22 cellular contexts compared by ENCODE assay signal in genomic region chr5:150599281-150599680, GRCh38. TPM values are rescaled to one million over a fixed set of nuclear protein-coding genes. Genes with fewer than 3 reads are reported as not detected.
DNase-seq lines count a peak whose midpoint lies in the region; ATAC-seq and TF ChIP-seq lines count a peak whose summit lies in the region.
"Had no signal": no experiment of that assay in that cellular context is flagged by ENCODE, and none has a peak within 500 bp of the region (broad histone marks: within the 10 kb centered on the region; RNA-seq: fewer than 3 reads in every experiment).

No MANE protein-coding gene starts in this region.

- H3K23ac ChIP-seq in IMR-90 (ENCODE audit: low read depth, low read length) (no peak overlapping the region), mesenchymal stem cell (ENCODE audit: low read length in 2 of 2) (no peak overlapping the region)

- 0 out of 2 replicates have a peak overlapping the region, but pooled peaks have one; percentile 11 for H4K91ac ChIP-seq in IMR-90 (ENCODE audit: insufficient read depth, low read depth, low read length)
- no peak overlapping the region for H4K91ac ChIP-seq in mesenchymal stem cell (ENCODE audit: low read length)

- H2BK5ac ChIP-seq in IMR-90 (ENCODE audit: low read depth, low read length, poor library complexity, severe bottlenecking) = no peak overlapping the region
- H2BK5ac ChIP-seq in mesenchymal stem cell (ENCODE audit: low read depth, low read length, poor library complexity, severe bottlenecking) = no peak overlapping the region

- dilution Hi-C loops in IMR-90 (cut with HindIII; ENCODE audit: low sequenced_read_pairs, unreplicated experiment) = no loop called here

- H3K9ac ChIP-seq in IMR-90 (ENCODE audit: low read depth, low read length) (no peak overlapping the region), mesenchymal stem cell (ENCODE audit: low read length) (no peak overlapping the region), stomach smooth muscle (ENCODE audit: low read length in 2 of 2) (no peak overlapping the region)
- H3K9ac ChIP-seq: parathyroid adenoma had no signal

- no peaks in the 10 kb centered on the region for H3K9me3 ChIP-seq in IMR-90 (ENCODE audit: control insufficient read depth, insufficient read depth, low read length)
- H3K9me3 ChIP-seq in mesenchymal stem cell (ENCODE audit: control insufficient read depth, low read length) = no peaks in the 10 kb centered on the region
- no peaks in the 10 kb centered on the region for H3K9me3 ChIP-seq in stomach smooth muscle (ENCODE audit: control insufficient read depth in 2 of 2, low read length in 2 of 2)
- no peaks in the 10 kb centered on the region for H3K9me3 ChIP-seq in CD4-positive, alpha-beta T cell (ENCODE audit: control insufficient read depth, low read length)
- H3K9me3 ChIP-seq: gastroesophageal sphincter had no signal

- no TSS peak for BruUV-seq in IMR-90 (replicated peaks; lab: Mats Ljungman, UMichigan)

- TF ChIP-seq RAD21 in IMR-90 (IDR thresholded peaks at IDR 0.05; ENCODE audit: low read length) = no peak

- no peaks in the 10 kb centered on the region for H3K9me1 ChIP-seq in IMR-90 (ENCODE audit: insufficient read depth, low read length)

- H3K4me2 ChIP-seq in IMR-90 (ENCODE audit: low read depth, low read length) (no peak overlapping the region), mesenchymal stem cell (ENCODE audit: low read length, poor library complexity, severe bottlenecking) (no peak overlapping the region)

- no peaks in the 10 kb centered on the region for H3K36me3 Mint-ChIP-seq in activated CD8-positive, alpha-beta T cell treated with anti-CD3 and anti-CD28 coated beads, Interleukin-2, amount 10 ng/mL, durations not matched to agents 7 days and 5 days (ENCODE audit: low read depth)
- no peaks in the 10 kb centered on the region for H3K36me3 Mint-ChIP-seq in CD4-positive, alpha-beta T cell (ENCODE audit: low read depth)
- H3K36me3 Mint-ChIP-seq: activated naive CD8-positive, alpha-beta T cell; CD4-positive, alpha-beta memory T cell; memory B cell; naive B cell had no signal

- H3K56ac ChIP-seq in IMR-90 (ENCODE audit: extremely low read depth, insufficient read depth, low read length) = no peak overlapping the region

- H3K27me3 ChIP-seq in IMR-90 (ENCODE audit: control insufficient read depth, insufficient read depth, low read length) (no peaks in the 10 kb centered on the region; the same call in 1 of the 2 replicates), mesenchymal stem cell (ENCODE audit: control insufficient read depth in 1 of 2, insufficient read depth in 1 of 2, low read length in 2 of 2) (peaks cover 0 to 30% of the 10 kb centered on the region in 2 experiments), stomach smooth muscle (ENCODE audit: control insufficient read depth in 1 of 2, insufficient read depth in 2 of 2, low read length in 2 of 2) (no peaks in the 10 kb centered on the region)
- H3K27me3 ChIP-seq in CD4-positive, alpha-beta T cell (ENCODE audit: control insufficient read depth, insufficient read depth, low read length) = no peaks in the 10 kb centered on the region
- H3K27me3 ChIP-seq: gastroesophageal sphincter had no signal

- H3K4me3 Mint-ChIP-seq in activated CD8-positive, alpha-beta T cell treated with anti-CD3 and anti-CD28 coated beads, Interleukin-2, amount 10 ng/mL, durations not matched to agents 7 days and 5 days = no peak overlapping the region
- H3K4me3 Mint-ChIP-seq in CD4-positive, alpha-beta T cell = no peak overlapping the region
- H3K4me3 Mint-ChIP-seq: activated CD4-positive, alpha-beta T cell treated with anti-CD3 and anti-CD28 coated beads for 36 hours; activated naive CD8-positive, alpha-beta T cell; CD4-positive, alpha-beta memory T cell; memory B cell; naive B cell had no signal

- H3K4me1 ChIP-seq in IMR-90 (ENCODE audit: control insufficient read depth, insufficient read depth, low read length) (peaks cover 7% of the 10 kb centered on the region), mesenchymal stem cell (ENCODE audit: control insufficient read depth, insufficient read depth, low read depth, low read length) (peaks cover 13% of the 10 kb centered on the region), stomach smooth muscle (ENCODE audit: control insufficient read depth, insufficient read depth, low read length) (peaks cover 37% of the 10 kb centered on the region)
- H3K4me1 ChIP-seq: parathyroid adenoma had no signal

- no peak for TF ChIP-seq CTCF in IMR-90 (conservative IDR thresholded peaks at IDR 0.05; ENCODE audit: low read depth, low read length)
- TF ChIP-seq CTCF in coronary artery (IDR thresholded peaks at IDR 0.05) = no peak
- no peak for TF ChIP-seq CTCF in CD4-positive, alpha-beta T cell (IDR thresholded peaks at IDR 0.05)

- H3K4me3 ChIP-seq in IMR-90 (ENCODE audit: insufficient read depth, low read depth, low read length) = no peak overlapping the region
- no peak overlapping the region for H3K4me3 ChIP-seq in coronary artery
- no peak overlapping the region for H3K4me3 ChIP-seq in mesenchymal stem cell (ENCODE audit: insufficient read depth in 1 of 2, low read depth in 1 of 2, low read length in 2 of 2)
- H3K4me3 ChIP-seq in stomach smooth muscle (ENCODE audit: low read length in 2 of 2) = no peak overlapping the region
- H3K4me3 ChIP-seq: gastroesophageal sphincter had no signal

- no peak for ATAC-seq in IMR-90 (ENCODE audit: low read depth)
- no peak for ATAC-seq in activated CD8-positive, alpha-beta T cell treated with anti-CD3 and anti-CD28 coated beads, Interleukin-2, amount 10 ng/mL, durations not matched to agents 7 days and 5 days
- ATAC-seq in GM18873 (IDR thresholded peaks at IDR 0.05; ENCODE audit: low FRiP score, unreplicated experiment) = no peak
- ATAC-seq in CD4-positive, alpha-beta T cell (ENCODE audit: poor library complexity) = no peak
- ATAC-seq: activated CD4-positive, alpha-beta T cell treated with anti-CD3 and anti-CD28 coated beads for 36 hours had no signal

- H4K5ac ChIP-seq in IMR-90 (ENCODE audit: low read depth, low read length) = no peak overlapping the region

- H3K14ac ChIP-seq in IMR-90 (replicated peaks; ENCODE audit: low read depth, low read length) (no peak overlapping the region), mesenchymal stem cell (ENCODE audit: low read length in 2 of 2) (no peak overlapping the region)

- H2BK15ac ChIP-seq in IMR-90 (ENCODE audit: low read depth, low read length) = no peak overlapping the region
- no peak overlapping the region for H2BK15ac ChIP-seq in mesenchymal stem cell (ENCODE audit: low read depth, poor library complexity, severe bottlenecking)

- TF ChIP-seq POLR2A in IMR-90 (IDR thresholded peaks at IDR 0.05; ENCODE audit: low read depth, low read length) = no peak

- H3K18ac ChIP-seq in IMR-90 (ENCODE audit: low read depth, low read length) (no peak overlapping the region), mesenchymal stem cell (ENCODE audit: low read depth in 1 of 2, low read length in 2 of 2) (no peak overlapping the region)

- no peak overlapping the region for H2BK12ac ChIP-seq in mesenchymal stem cell (ENCODE audit: low read length in 2 of 2)

- H2AK9ac ChIP-seq in IMR-90 (replicated peaks; ENCODE audit: low read depth, low read length, poor library complexity) = no peak overlapping the region

- 83% methylated on average over 2 of the region's 5 CpGs; no CpG with 5 or more reads in 1 of the 2 experiments for WGBS in IMR-90 (ENCODE audit: extremely low coverage in 2 of 2, insufficient read length in 1 of 2), 2 experiments
- WGBS in mesenchymal stem cell = 89% methylated on average over 5 of the region's 5 CpGs

- intact Hi-C loops in IMR-90 (cut with micrococcal nuclease) = no loop called here
- intact Hi-C loops in CD4-positive, alpha-beta T cell (cut with DNase I, micrococcal nuclease) = no loop called here

- no peak overlapping the region for H3K27ac ChIP-seq in IMR-90 (ENCODE audit: insufficient read depth, low read length)
- H3K27ac ChIP-seq in coronary artery = peak overlapping the region; percentile 93
- H3K27ac ChIP-seq in mesenchymal stem cell (ENCODE audit: low read length, poor library complexity, severe bottlenecking) = no peak overlapping the region
- peak overlapping the region; percentile 46 for H3K27ac ChIP-seq in stomach smooth muscle (ENCODE audit: low read length)
- no peak overlapping the region for H3K27ac ChIP-seq in CD4-positive, alpha-beta T cell (ENCODE audit: low read depth, low read length)
- H3K27ac ChIP-seq: parathyroid adenoma had no signal

- H4K8ac ChIP-seq in IMR-90 (ENCODE audit: low read depth in 2 of 2, low read length in 2 of 2) (no peak overlapping the region), mesenchymal stem cell (ENCODE audit: low read length) (no peak overlapping the region)

- no peaks in the 10 kb centered on the region for H3K4me1 Mint-ChIP-seq in activated CD8-positive, alpha-beta T cell treated with anti-CD3 and anti-CD28 coated beads, Interleukin-2, amount 10 ng/mL, durations not matched to agents 7 days and 5 days (ENCODE audit: low read depth)
- no peaks in the 10 kb centered on the region for H3K4me1 Mint-ChIP-seq in CD4-positive, alpha-beta T cell (ENCODE audit: low read depth)
- H3K4me1 Mint-ChIP-seq: activated CD4-positive, alpha-beta T cell treated with anti-CD3 and anti-CD28 coated beads for 36 hours; CD4-positive, alpha-beta memory T cell had no signal

- H3K79me1 ChIP-seq in IMR-90 (ENCODE audit: low read depth in 1 of 2, low read length in 2 of 2) = no peaks in the 10 kb centered on the region
- H3K79me1 ChIP-seq in mesenchymal stem cell (replicated peaks; ENCODE audit: low read length, poor library complexity, severe bottlenecking) = no peaks in the 10 kb centered on the region

- POLR2A ChIA-PET in IMR-90 (lab: Charles Lee; ENCODE audit: unreplicated experiment) = no interaction called here
- POLR2A ChIA-PET in activated CD8-positive, alpha-beta T cell treated with anti-CD3 and anti-CD28 coated beads, Interleukin-2, amount 10 ng/mL, durations not matched to agents 7 days and 5 days (lab: Charles Lee) = no interaction called here
- POLR2A ChIA-PET in CD4-positive, alpha-beta T cell (lab: Charles Lee) = no interaction called here

- H2BK120ac ChIP-seq in IMR-90 (ENCODE audit: low read depth, low read length) (no peak overlapping the region), mesenchymal stem cell (ENCODE audit: low read depth, low read length) (no peak overlapping the region)

- H4K20me1 ChIP-seq in IMR-90 (ENCODE audit: insufficient read depth, low read length) = no peaks in the 10 kb centered on the region

- H3K36me3 ChIP-seq in IMR-90 (ENCODE audit: control insufficient read depth, insufficient read depth, low read length) (no peaks in the 10 kb centered on the region), mesenchymal stem cell (ENCODE audit: control insufficient read depth in 1 of 2, insufficient read depth in 2 of 2, low read depth in 1 of 2, low read length in 2 of 2) (no peaks in the 10 kb centered on the region), stomach smooth muscle (ENCODE audit: control insufficient read depth in 2 of 2, insufficient read depth in 2 of 2, low read length in 2 of 2) (no peaks in the 10 kb centered on the region)
- H3K36me3 ChIP-seq: gastroesophageal sphincter had no signal

- H3K27ac Mint-ChIP-seq in activated CD8-positive, alpha-beta T cell treated with anti-CD3 and anti-CD28 coated beads, Interleukin-2, amount 10 ng/mL, durations not matched to agents 7 days and 5 days = no peak overlapping the region
- no peak overlapping the region for H3K27ac Mint-ChIP-seq in CD4-positive, alpha-beta T cell
- H3K27ac Mint-ChIP-seq: activated CD4-positive, alpha-beta T cell treated with anti-CD3 and anti-CD28 coated beads for 36 hours; activated naive CD8-positive, alpha-beta T cell; activated T-helper 2 cell treated with anti-CD3 and anti-CD28 coated beads, Interferon-gamma antibody, Interleukin-2, Interleukin-4, amounts not matched to agents 10 μg/mL and 5 μg/mL and 100 μg/mL, durations not matched to agents 14 hours and 24 hours and 36 hours; CD4-positive, alpha-beta memory T cell; memory B cell; naive B cell had no signal

- no peaks in the 10 kb centered on the region for H3K9me3 Mint-ChIP-seq in activated CD8-positive, alpha-beta T cell treated with anti-CD3 and anti-CD28 coated beads, Interleukin-2, amount 10 ng/mL, durations not matched to agents 7 days and 5 days (ENCODE audit: insufficient read depth)
- H3K9me3 Mint-ChIP-seq in CD4-positive, alpha-beta T cell = no peaks in the 10 kb centered on the region
- H3K9me3 Mint-ChIP-seq: activated T-helper 2 cell treated with anti-CD3 and anti-CD28 coated beads, Interferon-gamma antibody, Interleukin-2, Interleukin-4, amounts not matched to agents 10 μg/mL and 5 μg/mL and 100 μg/mL, durations not matched to agents 14 hours and 24 hours and 36 hours; CD4-positive, alpha-beta memory T cell; memory B cell; naive B cell had no signal

- in situ Hi-C loops in IMR-90 (cut with MboI; ENCODE audit: low sequenced_read_pairs) = no loop called here

- no peak overlapping the region for H2AK5ac ChIP-seq in IMR-90 (ENCODE audit: low read depth, low read length)
- peak overlapping the region; percentile 1 for H2AK5ac ChIP-seq in mesenchymal stem cell (ENCODE audit: low read length, severe bottlenecking)

- H2AFZ ChIP-seq in IMR-90 (replicated peaks; ENCODE audit: low read length, poor library complexity) (no peak overlapping the region), mesenchymal stem cell (ENCODE audit: low read depth, low read length) (no peak overlapping the region)
- H2AFZ ChIP-seq: parathyroid adenoma had no signal

- H3K4ac ChIP-seq in IMR-90 (ENCODE audit: low read depth, low read length) (no peak overlapping the region), mesenchymal stem cell (ENCODE audit: low read depth in 1 of 2, low read length in 2 of 2) (no peak overlapping the region)

- no peak overlapping the region for H2BK20ac ChIP-seq in IMR-90 (ENCODE audit: low read depth, low read length)

- H3K27me3 Mint-ChIP-seq in activated CD8-positive, alpha-beta T cell treated with anti-CD3 and anti-CD28 coated beads, Interleukin-2, amount 10 ng/mL, durations not matched to agents 7 days and 5 days (ENCODE audit: low read depth) = no peaks in the 10 kb centered on the region
- peaks cover 4% of the 10 kb centered on the region for H3K27me3 Mint-ChIP-seq in CD4-positive, alpha-beta T cell
- H3K27me3 Mint-ChIP-seq: activated CD4-positive, alpha-beta T cell treated with anti-CD3 and anti-CD28 coated beads for 36 hours had no signal

- CTCF ChIA-PET in IMR-90 (lab: Yijun Ruan, JAX) = no interaction called here
- CTCF ChIA-PET in activated CD8-positive, alpha-beta T cell treated with anti-CD3 and anti-CD28 coated beads, Interleukin-2, amount 10 ng/mL, durations not matched to agents 7 days and 5 days (lab: Charles Lee) = no interaction called here
- CTCF ChIA-PET in CD4-positive, alpha-beta T cell (lab: Charles Lee) = no interaction called here

- no peak for DNase-seq in IMR-90
- DNase-seq in coronary artery (ENCODE audit: low spot score) = no peak
- DNase-seq in mesenchymal stem cell = no peak
- DNase-seq in RKO (ENCODE audit: low spot score) = no peak
- no peak for DNase-seq in activated CD8-positive, alpha-beta T cell treated with anti-CD3 and anti-CD28 coated beads, Interleukin-2, amount 10 ng/mL, durations not matched to agents 7 days and 5 days
- no peak for DNase-seq in CD4-positive, alpha-beta T cell
- DNase-seq: activated CD4-positive, alpha-beta T cell treated with anti-CD3 and anti-CD28 coated beads for 36 hours; CD4-positive, alpha-beta memory T cell; effector CD8-positive, alpha-beta T cell; GDM1; KG1; naive B cell; NCI-H187; SIG-M5 had no signal

RNA-seq across cellular contexts. Expression of gene SYNPO, which starts 41.2 kb away (rescaled TPM):
- total RNA-seq in IMR-90 (2012; rRNA removed) = 3.0 and 3.1 TPM in 2 replicates
- 22.6 and 24.8 TPM in 2 replicates for polyA plus RNA-seq in IMR-90 (2012; rRNA removed)
- 10.2 and 21.0 TPM in 2 replicates for polyA plus RNA-seq in IMR-90 (2012; cell fraction: cytosol; rRNA removed)
- 33.0 and 36.8 TPM in 2 replicates for polyA plus RNA-seq in IMR-90 (2012; cell fraction: nucleus; rRNA removed; ENCODE audit: low replicate concordance)
- polyA plus RNA-seq in mesenchymal stem cell (2013, experiment 1 of 2) = 37.8 TPM
- polyA plus RNA-seq in mesenchymal stem cell (2013, experiment 2 of 2) = 39.1 TPM
- total RNA-seq in activated CD8-positive, alpha-beta T cell treated with anti-CD3 and anti-CD28 coated beads, Interleukin-2, amount 10 ng/mL, durations not matched to agents 7 days and 5 days = under 1 TPM in 1 of 2 experiments, not detected in 1; 0.10 TPM
- total RNA-seq in CD4-positive, alpha-beta T cell = under 1 TPM; 0.06 to 0.14 TPM
- total RNA-seq: T-helper 1 cell treated with Interleukin-12 subunit alpha and Interleukin-12 subunit beta and Interleukin-4 antibody, amounts not matched to agents 30 ng/mL and 1 ng/mL, for 36 hours had no signal
- polyA plus RNA-seq: CD4-positive, alpha-beta memory T cell had no signal

Comparison
In these comparisons a context has a peak if more than half of its experiments do, and no peak if none do; other contexts are left out.
1. H3K27ac ChIP-seq: peak in coronary artery (2 of 2) and stomach smooth muscle (single experiment); none in IMR-90 (single experiment), mesenchymal stem cell (single experiment) and CD4-positive, alpha-beta T cell (single experiment).